1 cellular context compared by ENCODE assay signal in the genomic region with DNA sequence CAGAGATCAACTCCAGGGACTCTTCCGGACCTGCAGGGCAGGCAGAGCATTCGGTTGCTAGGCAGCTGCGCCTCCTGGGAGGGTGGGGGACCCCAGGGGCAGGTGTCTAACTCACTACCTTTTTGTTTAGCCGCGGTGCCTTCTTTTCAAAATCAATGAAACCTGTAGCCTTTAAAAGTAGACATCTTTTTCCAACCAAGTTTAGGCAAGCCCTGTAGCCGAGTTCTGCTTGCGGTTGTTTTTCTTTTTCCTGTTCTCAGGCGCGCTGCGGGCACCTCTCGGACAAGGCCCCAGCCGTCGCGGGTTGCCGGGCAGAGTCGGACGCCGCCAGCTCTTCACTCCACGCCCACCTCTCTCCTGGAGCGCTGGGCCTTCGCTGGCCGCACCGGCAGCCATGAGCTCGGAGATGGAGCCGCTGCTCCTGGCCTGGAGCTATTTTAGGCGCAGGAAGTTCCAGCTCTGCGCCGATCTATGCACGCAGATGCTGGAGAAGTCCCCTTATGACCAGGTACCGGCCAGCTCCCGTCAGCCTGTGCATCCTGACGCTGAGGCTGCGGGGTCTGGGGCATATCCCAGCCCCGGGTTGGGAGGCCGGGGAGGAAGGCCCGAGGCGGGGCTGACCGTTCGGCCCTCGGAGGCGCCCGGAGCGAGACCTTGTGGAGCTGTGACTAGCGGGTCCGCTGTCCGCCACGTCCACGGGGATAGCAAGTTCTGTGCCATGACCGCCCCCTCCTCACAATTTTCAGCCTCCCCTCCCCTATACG.
A peak's percentile ranks its signal among the peaks of the same experiment; 100 is the strongest.
TF ChIP-seq lines count a peak whose summit lies in the region.

A gene (plus strand): TSS at position 338 of the 764 bp plus-strand sequence. CDS start 57 bp downstream, at position 395.

TF ChIP-seq in HepG2, 621 proteins besides CTCF, POLR2A, EP300 and RAD21 (continued from another document and continues in another):
- TF ChIP-seq, protein P1, sequence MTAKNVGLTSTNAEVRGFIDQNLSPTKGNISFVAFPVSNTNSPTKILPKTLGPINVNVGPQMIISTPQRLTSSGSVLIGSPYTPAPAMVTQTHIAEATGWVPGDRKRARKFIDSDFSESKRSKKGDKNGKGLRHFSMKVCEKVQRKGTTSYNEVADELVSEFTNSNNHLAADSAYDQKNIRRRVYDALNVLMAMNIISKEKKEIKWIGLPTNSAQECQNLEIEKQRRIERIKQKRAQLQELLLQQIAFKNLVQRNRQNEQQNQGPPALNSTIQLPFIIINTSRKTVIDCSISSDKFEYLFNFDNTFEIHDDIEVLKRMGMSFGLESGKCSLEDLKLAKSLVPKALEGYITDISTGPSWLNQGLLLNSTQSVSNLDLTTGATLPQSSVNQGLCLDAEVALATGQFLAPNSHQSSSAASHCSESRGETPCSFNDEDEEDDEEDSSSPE (CRISPR knock-in tag; IDR thresholded peaks at IDR 0.05) = no peak
- TF ChIP-seq, protein P2, sequence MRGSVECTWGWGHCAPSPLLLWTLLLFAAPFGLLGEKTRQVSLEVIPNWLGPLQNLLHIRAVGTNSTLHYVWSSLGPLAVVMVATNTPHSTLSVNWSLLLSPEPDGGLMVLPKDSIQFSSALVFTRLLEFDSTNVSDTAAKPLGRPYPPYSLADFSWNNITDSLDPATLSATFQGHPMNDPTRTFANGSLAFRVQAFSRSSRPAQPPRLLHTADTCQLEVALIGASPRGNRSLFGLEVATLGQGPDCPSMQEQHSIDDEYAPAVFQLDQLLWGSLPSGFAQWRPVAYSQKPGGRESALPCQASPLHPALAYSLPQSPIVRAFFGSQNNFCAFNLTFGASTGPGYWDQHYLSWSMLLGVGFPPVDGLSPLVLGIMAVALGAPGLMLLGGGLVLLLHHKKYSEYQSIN (CRISPR knock-in tag; IDR thresholded peaks at IDR 0.05; ENCODE audit: borderline replicate concordance) = no peak
- TF ChIP-seq ZNF780A (CRISPR knock-in tag; IDR thresholded peaks at IDR 0.05) (no peak), KLF13 (CRISPR knock-in tag; IDR thresholded peaks at IDR 0.05) (peak; percentile 27; the same call in 1 of the 2 replicates), TMF1 (CRISPR knock-in tag; IDR thresholded peaks at IDR 0.05; ENCODE audit: low read depth) (peak; percentile 31; the same call in 1 of the 2 replicates), ELF3 (CRISPR knock-in tag; IDR thresholded peaks at IDR 0.05) (0 out of 2 replicates have a peak, but pooled peaks have one; percentile 53), NKX3-1 (CRISPR knock-in tag; IDR thresholded peaks at IDR 0.05) (peak; percentile 83), ZNF260 (CRISPR knock-in tag; IDR thresholded peaks at IDR 0.05; ENCODE audit: borderline replicate concordance, low read depth) (no peak), ZNF335 (CRISPR knock-in tag; IDR thresholded peaks at IDR 0.05) (peak; percentile 100), ZNF333 (CRISPR knock-in tag; IDR thresholded peaks at IDR 0.05; ENCODE audit: borderline replicate concordance) (peak; percentile 86; the same call in 1 of the 2 replicates), FIP1L1 (IDR thresholded peaks at IDR 0.05; ENCODE audit: borderline replicate concordance, insufficient read depth, low read depth, low read length) (no peak), ZNF766 (CRISPR knock-in tag; IDR thresholded peaks at IDR 0.05; ENCODE audit: borderline replicate concordance) (peak; percentile 77; the same call in 1 of the 2 replicates), FOXK2 (IDR thresholded peaks at IDR 0.05) (peak; percentile 26; the same call in 1 of the 2 replicates), ARNT2 (CRISPR knock-in tag; IDR thresholded peaks at IDR 0.05; ENCODE audit: low read depth) (0 out of 2 replicates have a peak, but pooled peaks have one; percentile 27), SRSF9 (IDR thresholded peaks at IDR 0.05; ENCODE audit: borderline replicate concordance, insufficient read depth, low read depth, low read length, poor library complexity, severe bottlenecking) (no peak), NR1H2 (CRISPR knock-in tag; IDR thresholded peaks at IDR 0.05; ENCODE audit: borderline replicate concordance, low read depth) (no peak), SRSF1 (optimal IDR thresholded peaks at IDR 0.05; ENCODE audit: low read depth, low read length) (peak; percentile 55), GZF1 (CRISPR knock-in tag; IDR thresholded peaks at IDR 0.05) (peak; percentile 60; the same call in 1 of the 2 replicates), ZFP37 (CRISPR knock-in tag; IDR thresholded peaks at IDR 0.05; ENCODE audit: borderline replicate concordance) (no peak), ARNTL (CRISPR knock-in tag; IDR thresholded peaks at IDR 0.05) (0 out of 2 replicates have a peak, but pooled peaks have one; percentile 26), SALL1 (CRISPR knock-in tag; IDR thresholded peaks at IDR 0.05) (peak; percentile 78), PRPF4 (IDR thresholded peaks at IDR 0.05; ENCODE audit: low read depth, low read length, poor library complexity, severe bottlenecking) (no peak), ZNF10 (CRISPR knock-in tag; IDR thresholded peaks at IDR 0.05; ENCODE audit: borderline replicate concordance, low read depth) (no peak), KAT7 (CRISPR knock-in tag; IDR thresholded peaks at IDR 0.05; ENCODE audit: borderline replicate concordance) (no peak; the same call in 1 of the 2 replicates), RXRB (CRISPR knock-in tag; IDR thresholded peaks at IDR 0.05; ENCODE audit: borderline replicate concordance) (no peak)
- TF ChIP-seq, protein P3, sequence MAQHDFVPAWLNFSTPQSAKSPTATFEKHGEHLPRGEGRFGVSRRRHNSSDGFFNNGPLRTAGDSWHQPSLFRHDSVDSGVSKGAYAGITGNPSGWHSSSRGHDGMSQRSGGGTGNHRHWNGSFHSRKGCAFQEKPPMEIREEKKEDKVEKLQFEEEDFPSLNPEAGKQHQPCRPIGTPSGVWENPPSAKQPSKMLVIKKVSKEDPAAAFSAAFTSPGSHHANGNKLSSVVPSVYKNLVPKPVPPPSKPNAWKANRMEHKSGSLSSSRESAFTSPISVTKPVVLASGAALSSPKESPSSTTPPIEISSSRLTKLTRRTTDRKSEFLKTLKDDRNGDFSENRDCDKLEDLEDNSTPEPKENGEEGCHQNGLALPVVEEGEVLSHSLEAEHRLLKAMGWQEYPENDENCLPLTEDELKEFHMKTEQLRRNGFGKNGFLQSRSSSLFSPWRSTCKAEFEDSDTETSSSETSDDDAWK (CRISPR knock-in tag; IDR thresholded peaks at IDR 0.05) = no peak
- TF ChIP-seq, protein P4, sequence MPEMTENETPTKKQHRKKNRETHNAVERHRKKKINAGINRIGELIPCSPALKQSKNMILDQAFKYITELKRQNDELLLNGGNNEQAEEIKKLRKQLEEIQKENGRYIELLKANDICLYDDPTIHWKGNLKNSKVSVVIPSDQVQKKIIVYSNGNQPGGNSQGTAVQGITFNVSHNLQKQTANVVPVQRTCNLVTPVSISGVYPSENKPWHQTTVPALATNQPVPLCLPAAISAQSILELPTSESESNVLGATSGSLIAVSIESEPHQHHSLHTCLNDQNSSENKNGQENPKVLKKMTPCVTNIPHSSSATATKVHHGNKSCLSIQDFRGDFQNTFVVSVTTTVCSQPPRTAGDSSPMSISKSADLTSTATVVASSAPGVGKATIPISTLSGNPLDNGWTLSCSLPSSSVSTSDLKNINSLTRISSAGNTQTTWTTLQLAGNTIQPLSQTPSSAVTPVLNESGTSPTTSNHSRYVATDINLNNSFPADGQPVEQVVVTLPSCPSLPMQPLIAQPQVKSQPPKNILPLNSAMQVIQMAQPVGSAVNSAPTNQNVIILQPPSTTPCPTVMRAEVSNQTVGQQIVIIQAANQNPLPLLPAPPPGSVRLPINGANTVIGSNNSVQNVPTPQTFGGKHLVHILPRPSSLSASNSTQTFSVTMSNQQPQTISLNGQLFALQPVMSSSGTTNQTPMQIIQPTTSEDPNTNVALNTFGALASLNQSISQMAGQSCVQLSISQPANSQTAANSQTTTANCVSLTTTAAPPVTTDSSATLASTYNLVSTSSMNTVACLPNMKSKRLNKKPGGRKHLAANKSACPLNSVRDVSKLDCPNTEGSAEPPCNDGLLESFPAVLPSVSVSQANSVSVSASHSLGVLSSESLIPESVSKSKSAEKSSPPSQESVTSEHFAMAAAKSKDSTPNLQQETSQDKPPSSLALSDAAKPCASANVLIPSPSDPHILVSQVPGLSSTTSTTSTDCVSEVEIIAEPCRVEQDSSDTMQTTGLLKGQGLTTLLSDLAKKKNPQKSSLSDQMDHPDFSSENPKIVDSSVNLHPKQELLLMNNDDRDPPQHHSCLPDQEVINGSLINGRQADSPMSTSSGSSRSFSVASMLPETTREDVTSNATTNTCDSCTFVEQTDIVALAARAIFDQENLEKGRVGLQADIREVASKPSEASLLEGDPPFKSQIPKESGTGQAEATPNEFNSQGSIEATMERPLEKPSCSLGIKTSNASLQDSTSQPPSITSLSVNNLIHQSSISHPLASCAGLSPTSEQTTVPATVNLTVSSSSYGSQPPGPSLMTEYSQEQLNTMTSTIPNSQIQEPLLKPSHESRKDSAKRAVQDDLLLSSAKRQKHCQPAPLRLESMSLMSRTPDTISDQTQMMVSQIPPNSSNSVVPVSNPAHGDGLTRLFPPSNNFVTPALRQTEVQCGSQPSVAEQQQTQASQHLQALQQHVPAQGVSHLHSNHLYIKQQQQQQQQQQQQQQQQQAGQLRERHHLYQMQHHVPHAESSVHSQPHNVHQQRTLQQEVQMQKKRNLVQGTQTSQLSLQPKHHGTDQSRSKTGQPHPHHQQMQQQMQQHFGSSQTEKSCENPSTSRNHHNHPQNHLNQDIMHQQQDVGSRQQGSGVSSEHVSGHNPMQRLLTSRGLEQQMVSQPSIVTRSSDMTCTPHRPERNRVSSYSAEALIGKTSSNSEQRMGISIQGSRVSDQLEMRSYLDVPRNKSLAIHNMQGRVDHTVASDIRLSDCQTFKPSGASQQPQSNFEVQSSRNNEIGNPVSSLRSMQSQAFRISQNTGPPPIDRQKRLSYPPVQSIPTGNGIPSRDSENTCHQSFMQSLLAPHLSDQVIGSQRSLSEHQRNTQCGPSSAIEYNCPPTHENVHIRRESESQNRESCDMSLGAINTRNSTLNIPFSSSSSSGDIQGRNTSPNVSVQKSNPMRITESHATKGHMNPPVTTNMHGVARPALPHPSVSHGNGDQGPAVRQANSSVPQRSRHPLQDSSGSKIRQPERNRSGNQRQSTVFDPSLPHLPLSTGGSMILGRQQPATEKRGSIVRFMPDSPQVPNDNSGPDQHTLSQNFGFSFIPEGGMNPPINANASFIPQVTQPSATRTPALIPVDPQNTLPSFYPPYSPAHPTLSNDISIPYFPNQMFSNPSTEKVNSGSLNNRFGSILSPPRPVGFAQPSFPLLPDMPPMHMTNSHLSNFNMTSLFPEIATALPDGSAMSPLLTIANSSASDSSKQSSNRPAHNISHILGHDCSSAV (CRISPR knock-in tag; IDR thresholded peaks at IDR 0.05; ENCODE audit: borderline replicate concordance) = no peak
- TF ChIP-seq, protein P5, sequence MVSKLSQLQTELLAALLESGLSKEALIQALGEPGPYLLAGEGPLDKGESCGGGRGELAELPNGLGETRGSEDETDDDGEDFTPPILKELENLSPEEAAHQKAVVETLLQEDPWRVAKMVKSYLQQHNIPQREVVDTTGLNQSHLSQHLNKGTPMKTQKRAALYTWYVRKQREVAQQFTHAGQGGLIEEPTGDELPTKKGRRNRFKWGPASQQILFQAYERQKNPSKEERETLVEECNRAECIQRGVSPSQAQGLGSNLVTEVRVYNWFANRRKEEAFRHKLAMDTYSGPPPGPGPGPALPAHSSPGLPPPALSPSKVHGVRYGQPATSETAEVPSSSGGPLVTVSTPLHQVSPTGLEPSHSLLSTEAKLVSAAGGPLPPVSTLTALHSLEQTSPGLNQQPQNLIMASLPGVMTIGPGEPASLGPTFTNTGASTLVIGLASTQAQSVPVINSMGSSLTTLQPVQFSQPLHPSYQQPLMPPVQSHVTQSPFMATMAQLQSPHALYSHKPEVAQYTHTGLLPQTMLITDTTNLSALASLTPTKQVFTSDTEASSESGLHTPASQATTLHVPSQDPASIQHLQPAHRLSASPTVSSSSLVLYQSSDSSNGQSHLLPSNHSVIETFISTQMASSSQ (IDR thresholded peaks at IDR 0.05; ENCODE audit: low read depth) = no peak
- TF ChIP-seq, protein P5 (CRISPR knock-in tag; IDR thresholded peaks at IDR 0.05; ENCODE audit: borderline replicate concordance) = no peak; the same call in none of the 2 replicates
- TF ChIP-seq, protein P6, sequence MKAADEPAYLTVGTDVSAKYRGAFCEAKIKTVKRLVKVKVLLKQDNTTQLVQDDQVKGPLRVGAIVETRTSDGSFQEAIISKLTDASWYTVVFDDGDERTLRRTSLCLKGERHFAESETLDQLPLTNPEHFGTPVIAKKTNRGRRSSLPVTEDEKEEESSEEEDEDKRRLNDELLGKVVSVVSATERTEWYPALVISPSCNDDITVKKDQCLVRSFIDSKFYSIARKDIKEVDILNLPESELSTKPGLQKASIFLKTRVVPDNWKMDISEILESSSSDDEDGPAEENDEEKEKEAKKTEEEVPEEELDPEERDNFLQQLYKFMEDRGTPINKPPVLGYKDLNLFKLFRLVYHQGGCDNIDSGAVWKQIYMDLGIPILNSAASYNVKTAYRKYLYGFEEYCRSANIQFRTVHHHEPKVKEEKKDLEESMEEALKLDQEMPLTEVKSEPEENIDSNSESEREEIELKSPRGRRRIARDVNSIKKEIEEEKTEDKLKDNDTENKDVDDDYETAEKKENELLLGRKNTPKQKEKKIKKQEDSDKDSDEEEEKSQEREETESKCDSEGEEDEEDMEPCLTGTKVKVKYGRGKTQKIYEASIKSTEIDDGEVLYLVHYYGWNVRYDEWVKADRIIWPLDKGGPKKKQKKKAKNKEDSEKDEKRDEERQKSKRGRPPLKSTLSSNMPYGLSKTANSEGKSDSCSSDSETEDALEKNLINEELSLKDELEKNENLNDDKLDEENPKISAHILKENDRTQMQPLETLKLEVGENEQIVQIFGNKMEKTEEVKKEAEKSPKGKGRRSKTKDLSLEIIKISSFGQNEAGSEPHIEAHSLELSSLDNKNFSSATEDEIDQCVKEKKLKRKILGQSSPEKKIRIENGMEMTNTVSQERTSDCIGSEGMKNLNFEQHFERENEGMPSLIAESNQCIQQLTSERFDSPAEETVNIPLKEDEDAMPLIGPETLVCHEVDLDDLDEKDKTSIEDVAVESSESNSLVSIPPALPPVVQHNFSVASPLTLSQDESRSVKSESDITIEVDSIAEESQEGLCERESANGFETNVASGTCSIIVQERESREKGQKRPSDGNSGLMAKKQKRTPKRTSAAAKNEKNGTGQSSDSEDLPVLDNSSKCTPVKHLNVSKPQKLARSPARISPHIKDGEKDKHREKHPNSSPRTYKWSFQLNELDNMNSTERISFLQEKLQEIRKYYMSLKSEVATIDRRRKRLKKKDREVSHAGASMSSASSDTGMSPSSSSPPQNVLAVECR (CRISPR knock-in tag; IDR thresholded peaks at IDR 0.05; ENCODE audit: borderline replicate concordance) = peak; percentile 97
- TF ChIP-seq, protein P7, sequence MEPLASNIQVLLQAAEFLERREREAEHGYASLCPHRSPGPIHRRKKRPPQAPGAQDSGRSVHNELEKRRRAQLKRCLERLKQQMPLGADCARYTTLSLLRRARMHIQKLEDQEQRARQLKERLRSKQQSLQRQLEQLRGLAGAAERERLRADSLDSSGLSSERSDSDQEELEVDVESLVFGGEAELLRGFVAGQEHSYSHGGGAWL (CRISPR knock-in tag; IDR thresholded peaks at IDR 0.05) = peak; percentile 75
